7 cellular contexts compared by ENCODE assay signal in genomic region chr1:223920805-223921204, GRCh38.
DNase-seq lines count a peak whose midpoint lies in the region; ATAC-seq, FAIRE-seq and TF ChIP-seq lines count a peak whose summit lies in the region.
"Not testable (repeated sequence)": the region's sequence is repeated elsewhere in the genome, so short reads cannot be mapped to it uniquely, and the experiment has no call there.

No MANE protein-coding gene starts in this region.

- H3K36me3 ChIP-seq in OCI-LY3 (replicated peaks; ENCODE audit: low read depth, low read length); cardiac muscle cell: not testable (repeated sequence)

- not testable (repeated sequence) for H3K27ac ChIP-seq in OCI-LY3 (ENCODE audit: low read length); cardiac muscle cell

- FAIRE-seq in D721Med (lab: Jason Lieb, UNC), result not testable (repeated sequence)

- H4K20me1 ChIP-seq in OCI-LY3 (ENCODE audit: insufficient read depth, low read length), result not testable (repeated sequence)

- not testable (repeated sequence) for H3K9me3 Mint-ChIP-seq in activated CD8-positive, alpha-beta T cell treated with anti-CD3 and anti-CD28 coated beads for 36 hours

- POLR2A ChIA-PET in activated CD8-positive, alpha-beta T cell treated with anti-CD3 and anti-CD28 coated beads for 36 hours (lab: Charles Lee), result not testable (repeated sequence)

- H3K4me1 Mint-ChIP-seq in activated CD8-positive, alpha-beta T cell treated with anti-CD3 and anti-CD28 coated beads for 36 hours (ENCODE audit: low read depth), result not testable (repeated sequence)

- H2AFZ ChIP-seq in OCI-LY3 (ENCODE audit: low read depth, low read length), result not testable (repeated sequence)

- H3K4me3 Mint-ChIP-seq in activated CD8-positive, alpha-beta T cell treated with anti-CD3 and anti-CD28 coated beads for 36 hours, result not testable (repeated sequence)

- ATAC-seq in activated CD8-positive, alpha-beta T cell treated with anti-CD3 and anti-CD28 coated beads for 36 hours, result not testable (repeated sequence)

- H3K27me3 Mint-ChIP-seq in activated CD8-positive, alpha-beta T cell treated with anti-CD3 and anti-CD28 coated beads for 36 hours, result not testable (repeated sequence)

- not testable (repeated sequence) for H3K79me2 ChIP-seq in OCI-LY3 (ENCODE audit: low read length)

- H3K9me3 ChIP-seq in OCI-LY3 (ENCODE audit: insufficient read depth, low read length); cardiac muscle cell (ENCODE audit: low read depth): not testable (repeated sequence)

- not testable (repeated sequence) for H3K36me3 Mint-ChIP-seq in activated CD8-positive, alpha-beta T cell treated with anti-CD3 and anti-CD28 coated beads for 36 hours (ENCODE audit: low read depth)

- DNase-seq in D721Med (ENCODE audit: insufficient read length, low spot score); choroid plexus epithelial cell (ENCODE audit: low read depth); cardiac muscle cell (ENCODE audit: low read depth in 1 of 2, low spot score in 1 of 2): not testable (repeated sequence)
- DNase-seq in activated CD8-positive, alpha-beta T cell treated with anti-CD3 and anti-CD28 coated beads for 36 hours, result peak; percentile 54
- DNase-seq in mucosa of gallbladder (ENCODE audit: low spot score), result peak; percentile 43
- DNase-seq in stimulated activated CD4-positive, alpha-beta T cell treated with anti-CD3 and anti-CD28 coated beads, Interleukin-15, amount 100 ng/mL, for 24 hours, result peak; percentile 12

- not testable (repeated sequence) for H3K4me2 ChIP-seq in OCI-LY3 (ENCODE audit: low read length)

- H3K9ac ChIP-seq in OCI-LY3 (ENCODE audit: low read length), result not testable (repeated sequence)

- intact Hi-C loops in activated CD8-positive, alpha-beta T cell treated with anti-CD3 and anti-CD28 coated beads for 36 hours (cut with micrococcal nuclease), result not testable (repeated sequence)

- not testable (repeated sequence) for H3K27ac Mint-ChIP-seq in activated CD8-positive, alpha-beta T cell treated with anti-CD3 and anti-CD28 coated beads for 36 hours

- not testable (repeated sequence) for H3K4me3 ChIP-seq in OCI-LY3 (ENCODE audit: low read length); choroid plexus epithelial cell (ENCODE audit: low read depth, low read length); cardiac muscle cell

- CTCF ChIA-PET in activated CD8-positive, alpha-beta T cell treated with anti-CD3 and anti-CD28 coated beads for 36 hours (lab: Charles Lee), result not testable (repeated sequence)

- TF ChIP-seq CTCF in D721Med (IDR thresholded peaks at IDR 0.05; ENCODE audit: insufficient read depth, missing control alignments) (peak; percentile 25), OCI-LY3 (IDR thresholded peaks at IDR 0.05; ENCODE audit: low read depth, low read length) (peak; percentile 9; the same call in 1 of the 2 replicates), choroid plexus epithelial cell (conservative IDR thresholded peaks at IDR 0.05; ENCODE audit: low read depth, low read length) (peak; percentile 21), cardiac muscle cell (IDR thresholded peaks at IDR 0.05; ENCODE audit: low read depth, low read length) (peak; percentile 15)
- TF ChIP-seq CTCF in activated CD8-positive, alpha-beta T cell treated with anti-CD3 and anti-CD28 coated beads for 36 hours (IDR thresholded peaks at IDR 0.05), result not testable (repeated sequence)

- H3K27me3 ChIP-seq in OCI-LY3 (ENCODE audit: low read depth, low read length); cardiac muscle cell: not testable (repeated sequence)

- not testable (repeated sequence) for H3K4me1 ChIP-seq in OCI-LY3 (ENCODE audit: low read length); cardiac muscle cell (ENCODE audit: low read depth)
